11 cellular contexts compared by ENCODE assay signal in genomic region chr3:58011580-58011979, GRCh38. TPM values are rescaled to one million over a fixed set of nuclear protein-coding genes. Genes with fewer than 3 reads are reported as not detected.
DNase-seq lines count a peak whose midpoint lies in the region; ATAC-seq and TF ChIP-seq lines count a peak whose summit lies in the region.
"Had no signal": no experiment of that assay in that cellular context is flagged by ENCODE, and none has a peak within 500 bp of the region (broad histone marks: within the 10 kb centered on the region; RNA-seq: fewer than 3 reads in every experiment).

No MANE protein-coding gene starts in this region.

- H3K27ac ChIP-seq in breast epithelium = peak overlapping the region; percentile 79 to 91
- peak overlapping the region; percentile 25 for H3K27ac ChIP-seq in mesenchymal stem cell (ENCODE audit: low read length, poor library complexity, severe bottlenecking)
- H3K27ac ChIP-seq in tibial artery = peak overlapping the region; percentile 74 to 78
- H3K27ac ChIP-seq: KMS-11 had no signal

- H3K4ac ChIP-seq in mesenchymal stem cell (ENCODE audit: low read depth in 1 of 2, low read length in 2 of 2) = no peak overlapping the region

- H4K8ac ChIP-seq in mesenchymal stem cell (ENCODE audit: low read length) = no peak overlapping the region

- peak overlapping the region in 1 of 2 experiments; percentile 41 for H3K18ac ChIP-seq in mesenchymal stem cell (ENCODE audit: low read depth in 1 of 2, low read length in 2 of 2)

- no peak overlapping the region for H3K23ac ChIP-seq in mesenchymal stem cell (ENCODE audit: low read length in 2 of 2)

- in situ Hi-C loops in ACHN (cut with HindIII; ENCODE audit: low pct_ligation_motif_present, low pct_unique_long_range_greater_than_20kb, low sequenced_read_pairs) = no loop called here

- H3K9ac ChIP-seq in mesenchymal stem cell (ENCODE audit: low read length) = no peak overlapping the region
- H3K9ac ChIP-seq: KMS-11 had no signal

- no peak overlapping the region for H2BK15ac ChIP-seq in mesenchymal stem cell (ENCODE audit: low read depth, poor library complexity, severe bottlenecking)

- H3K9me3 ChIP-seq in MG63 (no peaks in the 10 kb centered on the region), breast epithelium (no peaks in the 10 kb centered on the region), mesenchymal stem cell (ENCODE audit: control insufficient read depth, low read length) (no peaks in the 10 kb centered on the region), tibial artery (no peaks in the 10 kb centered on the region)

- H3K79me1 ChIP-seq in mesenchymal stem cell (replicated peaks; ENCODE audit: low read length, poor library complexity, severe bottlenecking) = no peaks in the 10 kb centered on the region

- H2BK12ac ChIP-seq in mesenchymal stem cell (ENCODE audit: low read length in 2 of 2) = no peak overlapping the region

- WGBS in mesenchymal stem cell = 96% methylated on average over 3 of the region's 3 CpGs

- intact Hi-C loops in breast epithelium (cut with DNase I; ENCODE audit: low total_unique reads) (no loop called here), tibial artery (cut with DNase I; ENCODE audit: low total_unique reads) (no loop called here)

- H2BK5ac ChIP-seq in mesenchymal stem cell (ENCODE audit: low read depth, low read length, poor library complexity, severe bottlenecking) = no peak overlapping the region

- TF ChIP-seq POLR2A in breast epithelium (IDR thresholded peaks at IDR 0.05) = no peak

- no peak overlapping the region for H2AFZ ChIP-seq in mesenchymal stem cell (ENCODE audit: low read depth, low read length)

- DNase-seq in MG63 (no peak), breast epithelium (ENCODE audit: low spot score in 2 of 2) (no peak), mesenchymal stem cell (no peak), tibial artery (no peak), ACHN (no peak)
- DNase-seq: activated CD8-positive, alpha-beta memory T cell treated with anti-CD3 and anti-CD28 coated beads, Interleukin-2, amount 50 U/mL, for 48 hours; left cardiac atrium; OCI-M1 had no signal

- H3K4me2 ChIP-seq in mesenchymal stem cell (ENCODE audit: low read length, poor library complexity, severe bottlenecking) = peak overlapping the region; percentile 44
- H3K4me2 ChIP-seq: KMS-11 had no signal

- H3K4me1 ChIP-seq in breast epithelium (peaks cover 8 to 37% of the 10 kb centered on the region in 2 donors), mesenchymal stem cell (ENCODE audit: control insufficient read depth, insufficient read depth, low read depth, low read length) (peaks cover 37% of the 10 kb centered on the region), tibial artery (peaks cover 4 to 71% (median 48%) of the 10 kb centered on the region in 4 donors)

- ATAC-seq in HG02870 (IDR thresholded peaks at IDR 0.05; ENCODE audit: unreplicated experiment) (no peak), GM21619 (IDR thresholded peaks at IDR 0.05; ENCODE audit: unreplicated experiment) (no peak)
- ATAC-seq: left cardiac atrium had no signal

- no peak overlapping the region for H2BK120ac ChIP-seq in mesenchymal stem cell (ENCODE audit: low read depth, low read length)

- H4K91ac ChIP-seq in mesenchymal stem cell (ENCODE audit: low read length) = peak overlapping the region; percentile 11

- no peaks in the 10 kb centered on the region for H3K27me3 ChIP-seq in MG63
- H3K27me3 ChIP-seq in breast epithelium = no peaks in the 10 kb centered on the region
- no peaks in the 10 kb centered on the region for H3K27me3 ChIP-seq in mesenchymal stem cell (ENCODE audit: control insufficient read depth in 1 of 2, insufficient read depth in 1 of 2, low read length in 2 of 2)
- no peaks in the 10 kb centered on the region for H3K27me3 ChIP-seq in tibial artery

- H2AK5ac ChIP-seq in mesenchymal stem cell (ENCODE audit: low read length, severe bottlenecking) = no peak overlapping the region

- TF ChIP-seq CTCF in breast epithelium (IDR thresholded peaks at IDR 0.05) = no peak
- no peak for TF ChIP-seq CTCF in tibial artery (IDR thresholded peaks at IDR 0.05)

- H3K36me3 ChIP-seq in MG63 (peaks cover 15% of the 10 kb centered on the region), breast epithelium (no peaks in the 10 kb centered on the region), mesenchymal stem cell (ENCODE audit: control insufficient read depth in 1 of 2, insufficient read depth in 2 of 2, low read depth in 1 of 2, low read length in 2 of 2) (peaks cover 0 to 11% of the 10 kb centered on the region in 2 experiments), tibial artery (no peaks in the 10 kb centered on the region)

- H3K14ac ChIP-seq in mesenchymal stem cell (ENCODE audit: low read length in 2 of 2) = no peak overlapping the region

- H3K4me3 ChIP-seq in MG63 (peak overlapping the region; percentile 86), breast epithelium (peak overlapping the region in 2 of 3 donors; percentile 77 to 83), mesenchymal stem cell (ENCODE audit: insufficient read depth in 1 of 2, low read depth in 1 of 2, low read length in 2 of 2) (no peak overlapping the region), tibial artery (peak overlapping the region; percentile 87)

RNA-seq across cellular contexts. Expression of gene FLNB, which starts 3.4 kb away (rescaled TPM):
- 103 and 128 TPM in 2 replicates for total RNA-seq in MG63 (2014; rRNA removed; shearing (Covaris generic); ENCODE audit: low replicate concordance)
- total RNA-seq in breast epithelium = 100 to 1,000 TPM in 2 of 3 donors, 10 to 100 TPM in 1; 40.3 to 242 (median 164) TPM
- 55.8 TPM for polyA plus RNA-seq in mesenchymal stem cell (2013, experiment 1 of 2)
- polyA plus RNA-seq in mesenchymal stem cell (2013, experiment 2 of 2) = 47.9 TPM

Comparison
In these comparisons a context has a peak if more than half of its experiments do, and no peak if none do; other contexts are left out.
1. H3K4me3 ChIP-seq: peak in MG63 (single experiment), breast epithelium (2 of 3) and tibial artery (2 of 2); none in mesenchymal stem cell (0 of 2).
2. H3K27ac ChIP-seq: peak in every context shown above with its lines; median percentile 85 in breast epithelium; 76 in tibial artery; 25 in mesenchymal stem cell.